In genomic region chr2:208253518-208254117, GRCh38 we compare ENCODE assay signal across 1 cellular context.
TF ChIP-seq lines count a peak whose summit lies in the region.

No MANE protein-coding gene starts in this region.

TF ChIP-seq in K562, 482 proteins besides CTCF, POLR2A, EP300 and RAD21 (continued from another document and continues in another):
- TF ChIP-seq ZNF518B (CRISPR knock-in tag; IDR thresholded peaks at IDR 0.05) (no peak), FOXJ2 (tag; IDR thresholded peaks at IDR 0.05) (0 out of 2 replicates have a peak, but pooled peaks have one; percentile 5), MLLT1 (IDR thresholded peaks at IDR 0.05) (peak; percentile 40 to 45; a peak in 1 of 4 replicates), ZNF224 (CRISPR knock-in tag; IDR thresholded peaks at IDR 0.05) (no peak), SNRNP70 (optimal IDR thresholded peaks at IDR 0.05; ENCODE audit: low read depth, low read length) (no peak), CLOCK (CRISPR knock-in tag; IDR thresholded peaks at IDR 0.05; ENCODE audit: borderline replicate concordance) (no peak), MECOM (CRISPR knock-in tag; IDR thresholded peaks at IDR 0.05) (no peak), C11orf30 (IDR thresholded peaks at IDR 0.05; ENCODE audit: low read depth) (peak; percentile 22; the same call in 1 of the 2 replicates), CBX8 (IDR thresholded peaks at IDR 0.05; ENCODE audit: borderline replicate concordance, extremely low read depth, low read depth, low read length, poor library complexity, severe bottlenecking) (no peak), PRMT5 (CRISPR knock-in tag; IDR thresholded peaks at IDR 0.05) (no peak), HDAC8 (tag; IDR thresholded peaks at IDR 0.05) (no peak), TSC22D4 (tag; IDR thresholded peaks at IDR 0.05) (no peak), HNRNPH1 (optimal IDR thresholded peaks at IDR 0.05; ENCODE audit: low read depth, low read length) (no peak), CTBP1 (IDR thresholded peaks at IDR 0.05; ENCODE audit: borderline replicate concordance) (no peak), LARP7 (IDR thresholded peaks at IDR 0.05) (0 out of 2 replicates have a peak, but pooled peaks have one; percentile 33), VEZF1 (CRISPR knock-in tag; IDR thresholded peaks at IDR 0.05) (no peak), NFIC (IDR thresholded peaks at IDR 0.05) (peak; percentile 73), ZNF507 (tag; conservative IDR thresholded peaks at IDR 0.05) (no peak), STAT5B (CRISPR knock-in tag; IDR thresholded peaks at IDR 0.05) (no peak), NCOA4 (IDR thresholded peaks at IDR 0.05; ENCODE audit: partially characterized antibody) (no peak), POLR2AphosphoS2 (IDR thresholded peaks at IDR 0.05; ENCODE audit: low read length) (no peak), CCAR2 (IDR thresholded peaks at IDR 0.05; ENCODE audit: low read depth, low read length) (no peak), GABPA (tag; conservative IDR thresholded peaks at IDR 0.05; ENCODE audit: low read depth) (0 out of 2 replicates have a peak, but pooled peaks have one; percentile 12), DNMT1 (IDR thresholded peaks at IDR 0.05) (no peak), ZFP30 (CRISPR knock-in tag; IDR thresholded peaks at IDR 0.05; ENCODE audit: borderline replicate concordance) (no peak), MYC (IDR thresholded peaks at IDR 0.05; ENCODE audit: low read depth, low read length) (no peak), MYC (CRISPR knock-in tag; IDR thresholded peaks at IDR 0.05; ENCODE audit: borderline replicate concordance, low read depth) (no peak), NR4A1 (CRISPR knock-in tag; IDR thresholded peaks at IDR 0.05) (no peak), NR4A1 (tag; IDR thresholded peaks at IDR 0.05) (no peak), ZNF589 (CRISPR knock-in tag; IDR thresholded peaks at IDR 0.05; ENCODE audit: low read depth) (0 out of 2 replicates have a peak, but pooled peaks have one; percentile 25), MTA3 (IDR thresholded peaks at IDR 0.05; ENCODE audit: borderline replicate concordance) (no peak), ASH1L (IDR thresholded peaks at IDR 0.05; ENCODE audit: borderline replicate concordance, low read depth, partially characterized antibody) (no peak), THRAP3 (IDR thresholded peaks at IDR 0.05; ENCODE audit: borderline replicate concordance) (no peak), ILK (tag; IDR thresholded peaks at IDR 0.05; ENCODE audit: borderline replicate concordance, low read depth) (no peak), MTA1 (IDR thresholded peaks at IDR 0.05; ENCODE audit: borderline replicate concordance) (0 out of 2 replicates have a peak, but pooled peaks have one; percentile 8)
- TF ChIP-seq, protein P1, sequence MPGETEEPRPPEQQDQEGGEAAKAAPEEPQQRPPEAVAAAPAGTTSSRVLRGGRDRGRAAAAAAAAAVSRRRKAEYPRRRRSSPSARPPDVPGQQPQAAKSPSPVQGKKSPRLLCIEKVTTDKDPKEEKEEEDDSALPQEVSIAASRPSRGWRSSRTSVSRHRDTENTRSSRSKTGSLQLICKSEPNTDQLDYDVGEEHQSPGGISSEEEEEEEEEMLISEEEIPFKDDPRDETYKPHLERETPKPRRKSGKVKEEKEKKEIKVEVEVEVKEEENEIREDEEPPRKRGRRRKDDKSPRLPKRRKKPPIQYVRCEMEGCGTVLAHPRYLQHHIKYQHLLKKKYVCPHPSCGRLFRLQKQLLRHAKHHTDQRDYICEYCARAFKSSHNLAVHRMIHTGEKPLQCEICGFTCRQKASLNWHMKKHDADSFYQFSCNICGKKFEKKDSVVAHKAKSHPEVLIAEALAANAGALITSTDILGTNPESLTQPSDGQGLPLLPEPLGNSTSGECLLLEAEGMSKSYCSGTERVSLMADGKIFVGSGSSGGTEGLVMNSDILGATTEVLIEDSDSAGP (CRISPR knock-in tag; IDR thresholded peaks at IDR 0.05): no peak
- TF ChIP-seq, protein P2, sequence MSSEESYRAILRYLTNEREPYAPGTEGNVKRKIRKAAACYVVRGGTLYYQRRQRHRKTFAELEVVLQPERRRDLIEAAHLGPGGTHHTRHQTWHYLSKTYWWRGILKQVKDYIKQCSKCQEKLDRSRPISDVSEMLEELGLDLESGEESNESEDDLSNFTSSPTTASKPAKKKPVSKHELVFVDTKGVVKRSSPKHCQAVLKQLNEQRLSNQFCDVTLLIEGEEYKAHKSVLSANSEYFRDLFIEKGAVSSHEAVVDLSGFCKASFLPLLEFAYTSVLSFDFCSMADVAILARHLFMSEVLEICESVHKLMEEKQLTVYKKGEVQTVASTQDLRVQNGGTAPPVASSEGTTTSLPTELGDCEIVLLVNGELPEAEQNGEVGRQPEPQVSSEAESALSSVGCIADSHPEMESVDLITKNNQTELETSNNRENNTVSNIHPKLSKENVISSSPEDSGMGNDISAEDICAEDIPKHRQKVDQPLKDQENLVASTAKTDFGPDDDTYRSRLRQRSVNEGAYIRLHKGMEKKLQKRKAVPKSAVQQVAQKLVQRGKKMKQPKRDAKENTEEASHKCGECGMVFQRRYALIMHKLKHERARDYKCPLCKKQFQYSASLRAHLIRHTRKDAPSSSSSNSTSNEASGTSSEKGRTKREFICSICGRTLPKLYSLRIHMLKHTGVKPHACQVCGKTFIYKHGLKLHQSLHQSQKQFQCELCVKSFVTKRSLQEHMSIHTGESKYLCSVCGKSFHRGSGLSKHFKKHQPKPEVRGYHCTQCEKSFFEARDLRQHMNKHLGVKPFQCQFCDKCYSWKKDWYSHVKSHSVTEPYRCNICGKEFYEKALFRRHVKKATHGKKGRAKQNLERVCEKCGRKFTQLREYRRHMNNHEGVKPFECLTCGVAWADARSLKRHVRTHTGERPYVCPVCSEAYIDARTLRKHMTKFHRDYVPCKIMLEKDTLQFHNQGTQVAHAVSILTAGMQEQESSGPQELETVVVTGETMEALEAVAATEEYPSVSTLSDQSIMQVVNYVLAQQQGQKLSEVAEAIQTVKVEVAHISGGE (CRISPR knock-in tag; IDR thresholded peaks at IDR 0.05): 0 out of 6 replicates have a peak, but pooled peaks of 1 of the 3 experiments have one; percentile 28
- TF ChIP-seq, protein P3, sequence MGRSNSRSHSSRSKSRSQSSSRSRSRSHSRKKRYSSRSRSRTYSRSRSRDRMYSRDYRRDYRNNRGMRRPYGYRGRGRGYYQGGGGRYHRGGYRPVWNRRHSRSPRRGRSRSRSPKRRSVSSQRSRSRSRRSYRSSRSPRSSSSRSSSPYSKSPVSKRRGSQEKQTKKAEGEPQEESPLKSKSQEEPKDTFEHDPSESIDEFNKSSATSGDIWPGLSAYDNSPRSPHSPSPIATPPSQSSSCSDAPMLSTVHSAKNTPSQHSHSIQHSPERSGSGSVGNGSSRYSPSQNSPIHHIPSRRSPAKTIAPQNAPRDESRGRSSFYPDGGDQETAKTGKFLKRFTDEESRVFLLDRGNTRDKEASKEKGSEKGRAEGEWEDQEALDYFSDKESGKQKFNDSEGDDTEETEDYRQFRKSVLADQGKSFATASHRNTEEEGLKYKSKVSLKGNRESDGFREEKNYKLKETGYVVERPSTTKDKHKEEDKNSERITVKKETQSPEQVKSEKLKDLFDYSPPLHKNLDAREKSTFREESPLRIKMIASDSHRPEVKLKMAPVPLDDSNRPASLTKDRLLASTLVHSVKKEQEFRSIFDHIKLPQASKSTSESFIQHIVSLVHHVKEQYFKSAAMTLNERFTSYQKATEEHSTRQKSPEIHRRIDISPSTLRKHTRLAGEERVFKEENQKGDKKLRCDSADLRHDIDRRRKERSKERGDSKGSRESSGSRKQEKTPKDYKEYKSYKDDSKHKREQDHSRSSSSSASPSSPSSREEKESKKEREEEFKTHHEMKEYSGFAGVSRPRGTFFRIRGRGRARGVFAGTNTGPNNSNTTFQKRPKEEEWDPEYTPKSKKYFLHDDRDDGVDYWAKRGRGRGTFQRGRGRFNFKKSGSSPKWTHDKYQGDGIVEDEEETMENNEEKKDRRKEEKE (IDR thresholded peaks at IDR 0.05; ENCODE audit: borderline replicate concordance in 1 of 2, control insufficient read depth in 1 of 2, low read depth in 2 of 2, low read length in 1 of 2): no peak
- TF ChIP-seq, protein P4, sequence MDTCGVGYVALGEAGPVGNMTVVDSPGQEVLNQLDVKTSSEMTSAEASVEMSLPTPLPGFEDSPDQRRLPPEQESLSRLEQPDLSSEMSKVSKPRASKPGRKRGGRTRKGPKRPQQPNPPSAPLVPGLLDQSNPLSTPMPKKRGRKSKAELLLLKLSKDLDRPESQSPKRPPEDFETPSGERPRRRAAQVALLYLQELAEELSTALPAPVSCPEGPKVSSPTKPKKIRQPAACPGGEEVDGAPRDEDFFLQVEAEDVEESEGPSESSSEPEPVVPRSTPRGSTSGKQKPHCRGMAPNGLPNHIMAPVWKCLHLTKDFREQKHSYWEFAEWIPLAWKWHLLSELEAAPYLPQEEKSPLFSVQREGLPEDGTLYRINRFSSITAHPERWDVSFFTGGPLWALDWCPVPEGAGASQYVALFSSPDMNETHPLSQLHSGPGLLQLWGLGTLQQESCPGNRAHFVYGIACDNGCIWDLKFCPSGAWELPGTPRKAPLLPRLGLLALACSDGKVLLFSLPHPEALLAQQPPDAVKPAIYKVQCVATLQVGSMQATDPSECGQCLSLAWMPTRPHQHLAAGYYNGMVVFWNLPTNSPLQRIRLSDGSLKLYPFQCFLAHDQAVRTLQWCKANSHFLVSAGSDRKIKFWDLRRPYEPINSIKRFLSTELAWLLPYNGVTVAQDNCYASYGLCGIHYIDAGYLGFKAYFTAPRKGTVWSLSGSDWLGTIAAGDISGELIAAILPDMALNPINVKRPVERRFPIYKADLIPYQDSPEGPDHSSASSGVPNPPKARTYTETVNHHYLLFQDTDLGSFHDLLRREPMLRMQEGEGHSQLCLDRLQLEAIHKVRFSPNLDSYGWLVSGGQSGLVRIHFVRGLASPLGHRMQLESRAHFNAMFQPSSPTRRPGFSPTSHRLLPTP (IDR thresholded peaks at IDR 0.05; ENCODE audit: borderline replicate concordance, extremely low read depth, insufficient read length): no peak
- TF ChIP-seq, protein P5, sequence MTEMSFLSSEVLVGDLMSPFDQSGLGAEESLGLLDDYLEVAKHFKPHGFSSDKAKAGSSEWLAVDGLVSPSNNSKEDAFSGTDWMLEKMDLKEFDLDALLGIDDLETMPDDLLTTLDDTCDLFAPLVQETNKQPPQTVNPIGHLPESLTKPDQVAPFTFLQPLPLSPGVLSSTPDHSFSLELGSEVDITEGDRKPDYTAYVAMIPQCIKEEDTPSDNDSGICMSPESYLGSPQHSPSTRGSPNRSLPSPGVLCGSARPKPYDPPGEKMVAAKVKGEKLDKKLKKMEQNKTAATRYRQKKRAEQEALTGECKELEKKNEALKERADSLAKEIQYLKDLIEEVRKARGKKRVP (CRISPR knock-in tag; IDR thresholded peaks at IDR 0.05): no peak
